8 cellular contexts compared by ENCODE assay signal in the genomic region with DNA sequence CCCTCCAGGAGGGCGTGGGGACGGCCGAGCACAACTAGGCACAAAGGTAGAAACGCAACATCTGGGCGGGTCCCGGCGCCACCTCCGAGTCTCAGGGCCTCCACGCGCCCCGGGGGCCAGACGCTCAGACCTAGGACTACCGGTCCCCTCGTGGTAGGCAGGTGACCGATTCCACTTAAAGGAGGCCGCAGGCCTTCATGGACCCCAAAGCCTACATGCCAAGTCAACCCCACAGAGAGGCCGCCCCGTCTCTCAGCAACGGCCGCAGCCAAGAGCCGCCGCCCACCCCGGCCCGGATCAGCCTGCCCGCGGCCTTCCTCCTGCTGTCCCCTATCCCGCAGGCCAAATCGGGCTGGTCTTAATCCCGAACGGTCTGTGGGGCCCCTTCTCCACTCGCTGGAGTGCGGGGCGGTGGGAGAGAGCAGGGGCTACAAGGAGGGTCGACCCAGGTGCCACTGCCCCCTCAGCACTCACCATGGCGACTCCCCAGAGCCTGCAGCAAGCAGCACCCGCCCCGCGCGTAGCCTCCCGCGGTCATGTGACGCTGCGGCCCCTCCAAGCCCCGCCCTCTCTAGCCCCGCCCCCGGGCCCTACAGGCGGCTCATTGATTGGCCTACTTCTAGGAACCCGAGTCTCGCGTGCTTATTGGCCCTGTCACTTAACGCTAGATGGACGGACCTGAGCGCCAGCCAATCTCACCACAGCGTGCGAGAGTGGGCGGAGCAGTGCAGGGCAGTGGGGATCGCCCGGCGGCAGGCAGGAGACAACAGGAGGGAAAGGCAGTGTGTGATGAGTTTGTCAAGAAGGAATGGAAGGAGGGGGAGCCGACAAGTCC. TPM values are rescaled to one million over a fixed set of nuclear protein-coding genes. Genes with fewer than 3 reads are reported as not detected.
A peak's percentile ranks its signal among the peaks of the same experiment; 100 is the strongest.
DNase-seq lines count a peak whose midpoint lies in the region; TF ChIP-seq lines count a peak whose summit lies in the region.

A gene (minus strand): TSS at position 522 of the 835 bp plus-strand sequence. CDS start 45 bp downstream, at position 477.

- no peak within 1 kb of the TSS for H3K4me3 Mint-ChIP-seq in neural progenitor cell

- H3K27ac Mint-ChIP-seq in neural progenitor cell, result peak within 1 kb of the TSS; percentile 94

- DNase-seq in GDM1 (lab: John Stamatoyannopoulos, UW) (peak; percentile 96), HAP-1 (ENCODE audit: low spot score in 2 of 2) (peak; percentile 99), MG63 (peak; percentile 99), SHP77 treated with DMSO at 0.1 percent for 48 hours (lab: John Stamatoyannopoulos, UW) (peak; percentile 99), activated gamma-delta T cell (lab: John Stamatoyannopoulos, UW) (peak; percentile 98), foreskin fibroblast (peak; percentile 98 to 99), neural progenitor cell (ENCODE audit: low spot score) (peak; percentile 100)

- peaks cover 20% of the 10 kb centered on the region for H3K36me3 ChIP-seq in HAP-1 (replicated peaks)
- peaks cover 31% of the 10 kb centered on the region for H3K36me3 ChIP-seq in MG63
- H3K36me3 ChIP-seq in neural progenitor cell, result peaks cover 10% of the 10 kb centered on the region
- H3K36me3 ChIP-seq in subcutaneous abdominal adipose tissue (ENCODE audit: control insufficient read depth in 5 of 5, insufficient read depth in 5 of 5, low read length in 5 of 5), result no peaks in the 10 kb centered on the region

- in situ Hi-C loops in HAP-1 (cut with MboI; ENCODE audit: low sequenced_read_pairs), result no loop called here

- H3K9me3 Mint-ChIP-seq in neural progenitor cell, result no peaks in the 10 kb centered on the region

- H3K27me3 ChIP-seq in HAP-1 (ENCODE audit: low read depth), result no peaks in the 10 kb centered on the region
- H3K27me3 ChIP-seq in MG63, result no peaks in the 10 kb centered on the region
- no peaks in the 10 kb centered on the region for H3K27me3 ChIP-seq in neural progenitor cell
- H3K27me3 ChIP-seq in subcutaneous abdominal adipose tissue (ENCODE audit: control insufficient read depth in 5 of 5, insufficient read depth in 4 of 5, low read length in 5 of 5), result no peaks in the 10 kb centered on the region

- peaks cover 89% of the 10 kb centered on the region for H3K79me2 ChIP-seq in neural progenitor cell (ENCODE audit: low read depth)

- H3K36me3 Mint-ChIP-seq in neural progenitor cell, result peaks cover 16% of the 10 kb centered on the region

- peaks cover 48% of the 10 kb centered on the region for H3K4me1 Mint-ChIP-seq in neural progenitor cell

- peak within 1 kb of the TSS; percentile 92 for H3K4me2 ChIP-seq in neural progenitor cell

- H3K9ac ChIP-seq in neural progenitor cell (peak within 1 kb of the TSS; percentile 88), subcutaneous abdominal adipose tissue (ENCODE audit: low read length in 5 of 5) (peak within 1 kb of the TSS; percentile 51 to 94 (median 91))

- peaks cover 2% of the 10 kb centered on the region for H3K27me3 Mint-ChIP-seq in neural progenitor cell (ENCODE audit: insufficient read depth, low read depth)

- peak within 1 kb of the TSS; percentile 82 for H3K27ac ChIP-seq in neural progenitor cell
- H3K27ac ChIP-seq in subcutaneous abdominal adipose tissue (ENCODE audit: low read depth, low read length), result peak within 1 kb of the TSS; percentile 91

- peak within 1 kb of the TSS; percentile 85 for H2AFZ ChIP-seq in neural progenitor cell (replicated peaks)

- TF ChIP-seq CTCF in foreskin fibroblast (IDR thresholded peaks at IDR 0.05; ENCODE audit: low read depth, low read length) (no peak), neural progenitor cell (IDR thresholded peaks at IDR 0.05) (peak; percentile 62)

- H3F3A ChIP-seq in neural progenitor cell (ENCODE audit: low read depth), result peaks cover 34% of the 10 kb centered on the region

- H3K4me3 ChIP-seq in HAP-1 (peak within 1 kb of the TSS; percentile 90), MG63 (peak within 1 kb of the TSS; percentile 90), foreskin fibroblast (ENCODE audit: low read depth in 1 of 2, low read length in 2 of 2) (peak within 1 kb of the TSS; percentile 70 to 93), neural progenitor cell (peak within 1 kb of the TSS; percentile 73), subcutaneous abdominal adipose tissue (ENCODE audit: low read depth in 1 of 5, low read length in 5 of 5) (peak within 1 kb of the TSS; percentile 88 to 99 (median 95))

- peaks cover 30% of the 10 kb centered on the region for H3K4me1 ChIP-seq in HAP-1
- H3K4me1 ChIP-seq in neural progenitor cell, result peaks cover 31% of the 10 kb centered on the region
- peaks cover 0 to 35% (median 30%) of the 10 kb centered on the region in 5 donors for H3K4me1 ChIP-seq in subcutaneous abdominal adipose tissue (ENCODE audit: control insufficient read depth in 5 of 5, insufficient read depth in 5 of 5, low read length in 5 of 5)

- H3K9me3 ChIP-seq in HAP-1, result no peaks in the 10 kb centered on the region
- no peaks in the 10 kb centered on the region for H3K9me3 ChIP-seq in MG63
- no peaks in the 10 kb centered on the region for H3K9me3 ChIP-seq in neural progenitor cell (ENCODE audit: low read depth)
- no peaks in the 10 kb centered on the region for H3K9me3 ChIP-seq in subcutaneous abdominal adipose tissue (ENCODE audit: control insufficient read depth in 5 of 5, low read length in 5 of 5)

- peaks cover 81% of the 10 kb centered on the region for H4K20me1 ChIP-seq in neural progenitor cell (ENCODE audit: low read depth)

RNA-seq across cellular contexts. Expression of the gene that starts here (rescaled TPM):
- 134 and 163 TPM in 2 replicates for total RNA-seq in MG63 (2014; rRNA removed; shearing (Covaris generic); ENCODE audit: low replicate concordance)
- 89.7 and 115 TPM in 2 replicates for total RNA-seq in neural progenitor cell (ENCODE audit: low replicate concordance)

Comparison
In these comparisons a context has a peak if more than half of its experiments do, and no peak if none do; other contexts are left out.
1. Peak in every context shown above with its lines: DNase-seq, H3K4me3 ChIP-seq and H3K27ac ChIP-seq.